ENCODE assay signal across 12 cellular contexts in genomic region chr12:19547258-19547657, GRCh38.
DNase-seq lines count a peak whose midpoint lies in the region; ATAC-seq, FAIRE-seq and TF ChIP-seq lines count a peak whose summit lies in the region.
"Had no signal": no experiment of that assay in that cellular context is flagged by ENCODE, and none has a peak within 500 bp of the region (broad histone marks: within the 10 kb centered on the region; RNA-seq: fewer than 3 reads in every experiment).

No MANE protein-coding gene starts in this region.

- H3K9ac ChIP-seq in astrocyte (ENCODE audit: low read length): peak overlapping the region; percentile 2

- H3K27ac ChIP-seq in ACC112 (ENCODE audit: low read depth, low read length) (peak overlapping the region; percentile 52), astrocyte (ENCODE audit: low read depth, low read length) (no peak overlapping the region)
- H3K27ac ChIP-seq: pancreas had no signal

- H3K79me2 ChIP-seq in ACC112 (ENCODE audit: control insufficient read depth, insufficient read depth, low read length, unreplicated experiment) (no peaks in the 10 kb centered on the region), astrocyte (ENCODE audit: insufficient read depth, low read length) (no peaks in the 10 kb centered on the region)

- peaks cover 11% of the 10 kb centered on the region for H3K4me1 Mint-ChIP-seq in astrocyte (ENCODE audit: low read depth, unreplicated experiment)

- H3K36me3 Mint-ChIP-seq in astrocyte (ENCODE audit: low read depth, unreplicated experiment): peaks cover 3% of the 10 kb centered on the region

- peak; percentile 35 for DNase-seq in astrocyte (ENCODE audit: low read depth)
- DNase-seq in Right ventricle myocardium superior: no peak
- no peak for DNase-seq in NCI-H1105 treated with DMSO at 0.1 percent for 48 hours (lab: John Stamatoyannopoulos, UW)
- DNase-seq in NCI-H345 (lab: John Stamatoyannopoulos, UW): no peak
- no peak for DNase-seq in NK-92 treated with Interleukin-12 subunit alpha and Interleukin-12 subunit beta, amount 100 ng/mL, for 24 hours (lab: John Stamatoyannopoulos, UW)
- DNase-seq in occipital lobe (lab: John Stamatoyannopoulos, UW): no peak
- DNase-seq: activated naive CD8-positive, alpha-beta T cell treated with anti-CD3 and anti-CD28 coated beads for 36 hours; NCI-H2227 treated with DMSO at 0.1 percent for 48 hours; pancreas; Peyer's patch had no signal

- H3K27ac Mint-ChIP-seq in astrocyte (ENCODE audit: unreplicated experiment): no peak overlapping the region
- H3K27ac Mint-ChIP-seq: activated naive CD8-positive, alpha-beta T cell treated with anti-CD3 and anti-CD28 coated beads for 36 hours had no signal

- peak overlapping the region; percentile 68; the same call in 1 of the 2 replicates for H3K4me3 ChIP-seq in ACC112 (ENCODE audit: low read depth, low read length)
- H3K4me3 ChIP-seq in astrocyte (ENCODE audit: insufficient read depth, low read depth, low read length): no peak overlapping the region
- H3K4me3 ChIP-seq in neuron (ENCODE audit: low read length): no peak overlapping the region
- H3K4me3 ChIP-seq: pancreas, Peyer's patch had no signal

- FAIRE-seq in astrocyte (lab: Jason Lieb, UNC): no peak
- FAIRE-seq: pancreas had no signal

- H3K9me3 Mint-ChIP-seq in astrocyte (ENCODE audit: unreplicated experiment): no peaks in the 10 kb centered on the region
- H3K9me3 Mint-ChIP-seq: activated naive CD8-positive, alpha-beta T cell treated with anti-CD3 and anti-CD28 coated beads for 36 hours had no signal

- H3K4me1 ChIP-seq in ACC112 (ENCODE audit: control insufficient read depth, insufficient read depth, low read length, unreplicated experiment) (peaks cover 22% of the 10 kb centered on the region), astrocyte (ENCODE audit: insufficient read depth, low read length) (peaks cover 15% of the 10 kb centered on the region), neuron (ENCODE audit: insufficient read depth, low read length) (peaks cover 33% of the 10 kb centered on the region)
- H3K4me1 ChIP-seq: pancreas had no signal

- no peaks in the 10 kb centered on the region for H3K27me3 Mint-ChIP-seq in astrocyte (ENCODE audit: low read depth, unreplicated experiment)
- H3K27me3 Mint-ChIP-seq: activated naive CD8-positive, alpha-beta T cell treated with anti-CD3 and anti-CD28 coated beads for 36 hours had no signal

- TF ChIP-seq CTCF in astrocyte (IDR thresholded peaks at IDR 0.05; ENCODE audit: insufficient read depth, low read depth, low read length): no peak

- no peaks in the 10 kb centered on the region for H4K20me1 ChIP-seq in astrocyte (ENCODE audit: insufficient read depth, low read length)

- H3K9me3 ChIP-seq in astrocyte (ENCODE audit: insufficient read depth, low read depth, low read length) (no peaks in the 10 kb centered on the region), neuron (ENCODE audit: low read length) (no peaks in the 10 kb centered on the region)
- H3K9me3 ChIP-seq: pancreas, Peyer's patch had no signal

- no peak overlapping the region for H3K4me3 Mint-ChIP-seq in astrocyte (ENCODE audit: unreplicated experiment)
- H3K4me3 Mint-ChIP-seq: activated naive CD8-positive, alpha-beta T cell treated with anti-CD3 and anti-CD28 coated beads for 36 hours had no signal

- ATAC-seq in Right ventricle myocardium superior (ENCODE audit: poor library complexity): peak; percentile 42
- ATAC-seq: pancreas had no signal

- H3K27me3 ChIP-seq in ACC112 (ENCODE audit: insufficient read depth, low read length) (no peaks in the 10 kb centered on the region), astrocyte (ENCODE audit: insufficient read depth, low read length) (no peaks in the 10 kb centered on the region), neuron (ENCODE audit: insufficient read depth, low read length) (no peaks in the 10 kb centered on the region)
- H3K27me3 ChIP-seq: pancreas, Peyer's patch had no signal

- peak overlapping the region; percentile 76 for H2AFZ ChIP-seq in ACC112 (ENCODE audit: low read length, unreplicated experiment)
- H2AFZ ChIP-seq in astrocyte (ENCODE audit: low read depth, low read length): no peak overlapping the region
- H2AFZ ChIP-seq in neuron (ENCODE audit: low read depth, low read length): peak overlapping the region; percentile 56

- H3K36me3 ChIP-seq in ACC112 (ENCODE audit: insufficient read depth, low read length) (no peaks in the 10 kb centered on the region), astrocyte (ENCODE audit: insufficient read depth, low read length) (no peaks in the 10 kb centered on the region), neuron (ENCODE audit: insufficient read depth, low read length) (no peaks in the 10 kb centered on the region)
- H3K36me3 ChIP-seq: pancreas, Peyer's patch had no signal

- H3K4me2 ChIP-seq in astrocyte (ENCODE audit: low read length): peak overlapping the region; percentile 59

- intact Hi-C loops in Right ventricle myocardium superior (cut with DNase I): no loop called here
